ENCODE assay signal across 13 cellular contexts in the genomic region with DNA sequence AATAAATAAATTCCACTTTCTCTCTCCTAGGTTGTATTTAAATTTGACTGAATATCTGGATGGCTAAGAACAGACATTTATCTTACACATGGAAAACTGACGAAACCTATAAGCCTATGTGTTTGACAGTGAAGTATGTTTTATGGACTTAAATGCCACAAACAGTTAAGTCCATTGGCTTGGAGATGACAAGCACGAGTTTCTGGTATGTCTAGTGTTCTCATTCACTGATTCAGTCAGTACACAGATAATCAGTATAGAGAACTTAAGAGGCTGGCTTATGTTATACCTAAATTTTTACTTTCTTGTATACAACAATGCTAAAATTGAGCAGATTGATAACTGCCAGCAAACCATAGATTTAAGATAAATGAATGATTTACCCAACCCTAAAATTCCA. TPM values are rescaled to one million over a fixed set of nuclear protein-coding genes. Genes with fewer than 3 reads are reported as not detected.
DNase-seq lines count a peak whose midpoint lies in the region; ATAC-seq, FAIRE-seq and TF ChIP-seq lines count a peak whose summit lies in the region.
"Had no signal": no experiment of that assay in that cellular context is flagged by ENCODE, and none has a peak within 500 bp of the region (broad histone marks: within the 10 kb centered on the region; RNA-seq: fewer than 3 reads in every experiment).

No MANE protein-coding gene starts in this region.

- ATAC-seq in GM12878, result no peak

- H3K4me1 ChIP-seq in cardiac muscle cell (ENCODE audit: low read depth) (no peaks in the 10 kb centered on the region), right atrium auricular region (no peaks in the 10 kb centered on the region), GM12878 (ENCODE audit: control insufficient read depth, insufficient read depth, low read length) (no peaks in the 10 kb centered on the region)
- H3K4me1 ChIP-seq: Caco-2 had no signal

- DNase-seq in cardiac muscle cell (ENCODE audit: low read depth in 1 of 2, low spot score in 1 of 2) (no peak), right atrium auricular region (ENCODE audit: low spot score) (no peak), GM19239 (ENCODE audit: insufficient read length, low spot score) (no peak), GM12878 (ENCODE audit: low read depth, low spot score) (no peak), NCI-H226 (no peak), dedifferentiated amniotic fluid mesenchymal stem cell (ENCODE audit: extremely low spot score) (no peak)
- DNase-seq: Caco-2; CD8-positive, alpha-beta memory T cell; DND-41; GDM1; GM23248; H7 had no signal

- no peak overlapping the region for H2AFZ ChIP-seq in GM12878 (ENCODE audit: control insufficient read depth, low read depth, low read length)
- H2AFZ ChIP-seq: GM23248 had no signal

- intact Hi-C loops in GM12878 (cut with micrococcal nuclease; ENCODE audit: unreplicated experiment), result loop anchor here (5.0 kb wide), 1 partner anchor 146 kb away; no protein-coding TSS in a partner anchor

- H3K9ac ChIP-seq in GM12878 (ENCODE audit: control insufficient read depth, insufficient read depth, low read length), result no peak overlapping the region
- H3K9ac ChIP-seq: GM23248 had no signal

- H4K20me1 ChIP-seq in GM12878 (ENCODE audit: control insufficient read depth, insufficient read depth), result no peaks in the 10 kb centered on the region

- no peak for TF ChIP-seq POLR2A in GM12878 (IDR thresholded peaks at IDR 0.05; ENCODE audit: low read depth, low read length)

- CTCF ChIA-PET in GM12878 (lab: Yijun Ruan, JAX), result interaction anchor here (1.2 kb wide), 1 partner anchor 184 kb away, joined by 3 read pairs; no protein-coding TSS in a partner anchor

- TF ChIP-seq EP300 in GM12878 (IDR thresholded peaks at IDR 0.05; ENCODE audit: borderline replicate concordance in 1 of 2, control insufficient read depth in 1 of 2, low read depth in 2 of 2, low read length in 2 of 2), result no peak

- TF ChIP-seq CTCF in cardiac muscle cell (IDR thresholded peaks at IDR 0.05; ENCODE audit: low read depth, low read length) (no peak), right atrium auricular region (IDR thresholded peaks at IDR 0.05) (no peak), GM12878 (IDR thresholded peaks at IDR 0.05 in 2 of 3, conservative IDR thresholded peaks at IDR 0.05 in 1 of 3; ENCODE audit: control insufficient read depth in 2 of 3, extremely low read depth in 1 of 3, insufficient read depth in 1 of 3, low read depth in 3 of 3, low read length in 3 of 3) (no peak)

- SMC1A ChIA-PET in GM12878 (lab: Charles Lee; ENCODE audit: uncharacterized antibody, unreplicated experiment), result interaction anchor here (1.0 to 1.2 kb wide), 3 partner anchors 11 to 44 kb away, joined by 3 to 10 read pairs (median 5); no protein-coding TSS in a partner anchor

- RAD21 ChIA-PET in GM12878 (lab: Charles Lee; ENCODE audit: unreplicated experiment), result interaction anchor here (0.6 kb wide), 1 partner anchor 104 kb away, joined by 5 read pairs; no protein-coding TSS in a partner anchor

- H3K79me2 ChIP-seq in GM12878 (ENCODE audit: control insufficient read depth, insufficient read depth, low read length), result no peaks in the 10 kb centered on the region

- H3K27ac ChIP-seq in cardiac muscle cell (peak overlapping the region; percentile 10), right atrium auricular region (no peak overlapping the region), GM12878 (ENCODE audit: control insufficient read depth, insufficient read depth) (no peak overlapping the region)
- H3K27ac ChIP-seq: GM23248, HL-60 had no signal

- no peak for TF ChIP-seq RAD21 in GM12878 (IDR thresholded peaks at IDR 0.05; ENCODE audit: insufficient read depth, low read depth, low read length)

- FAIRE-seq in GM19239 (lab: Jason Lieb, UNC) (peak; percentile 66), GM12878 (lab: Jason Lieb, UNC) (peak; percentile 13)

- no TSS peak for BruUV-seq in GM12878 (replicated peaks; lab: Mats Ljungman, UMichigan)

- H3K9me3 ChIP-seq in cardiac muscle cell (ENCODE audit: low read depth) (no peaks in the 10 kb centered on the region), right atrium auricular region (no peaks in the 10 kb centered on the region), GM12878 (replicated peaks; ENCODE audit: control insufficient read depth, insufficient read depth, low read length) (no peaks in the 10 kb centered on the region)
- H3K9me3 ChIP-seq: Caco-2 had no signal

- H3K4me2 ChIP-seq in GM12878 (ENCODE audit: control insufficient read depth, insufficient read depth), result no peak overlapping the region

- no peaks in the 10 kb centered on the region for H3K27me3 ChIP-seq in cardiac muscle cell
- no peaks in the 10 kb centered on the region for H3K27me3 ChIP-seq in right atrium auricular region
- H3K27me3 ChIP-seq in GM12878 (replicated peaks in 1 of 2; ENCODE audit: control insufficient read depth in 2 of 2, insufficient read depth in 2 of 2, low read length in 1 of 2), result no peaks in the 10 kb centered on the region

- WGBS in GM12878 (ENCODE audit: insufficient coverage, insufficient replicate concordance, low lambda C conversion rate, missing lambda C conversion rate), result 93% methylated on average over 2 of the region's 2 CpGs

- no peak overlapping the region for H3K4me3 ChIP-seq in cardiac muscle cell
- no peak overlapping the region for H3K4me3 ChIP-seq in right atrium auricular region
- H3K4me3 ChIP-seq in GM12878, result no peak overlapping the region
- H3K4me3 ChIP-seq: GM23248 had no signal

- POLR2A ChIA-PET in GM12878 (lab: Charles Lee), result no interaction called here

- in situ Hi-C loops in GM12878 (cut with MboI), result no loop called here

- peaks cover 84% of the 10 kb centered on the region for H3K36me3 ChIP-seq in cardiac muscle cell
- H3K36me3 ChIP-seq in right atrium auricular region, result peaks cover 49% of the 10 kb centered on the region
- H3K36me3 ChIP-seq in GM12878 (ENCODE audit: control insufficient read depth in 2 of 2, insufficient read depth in 2 of 2, low read length in 1 of 2), result peaks cover 2 to 38% of the 10 kb centered on the region in 2 experiments; a peak in 3 of 4 replicates

TF ChIP-seq in GM12878, 131 proteins besides CTCF, POLR2A, EP300 and RAD21:
- TF ChIP-seq BMI1 (IDR thresholded peaks at IDR 0.05; ENCODE audit: borderline replicate concordance), result no peak
- TF ChIP-seq, protein P1, sequence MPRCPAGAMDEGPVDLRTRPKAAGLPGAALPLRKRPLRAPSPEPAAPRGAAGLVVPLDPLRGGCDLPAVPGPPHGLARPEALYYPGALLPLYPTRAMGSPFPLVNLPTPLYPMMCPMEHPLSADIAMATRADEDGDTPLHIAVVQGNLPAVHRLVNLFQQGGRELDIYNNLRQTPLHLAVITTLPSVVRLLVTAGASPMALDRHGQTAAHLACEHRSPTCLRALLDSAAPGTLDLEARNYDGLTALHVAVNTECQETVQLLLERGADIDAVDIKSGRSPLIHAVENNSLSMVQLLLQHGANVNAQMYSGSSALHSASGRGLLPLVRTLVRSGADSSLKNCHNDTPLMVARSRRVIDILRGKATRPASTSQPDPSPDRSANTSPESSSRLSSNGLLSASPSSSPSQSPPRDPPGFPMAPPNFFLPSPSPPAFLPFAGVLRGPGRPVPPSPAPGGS (IDR thresholded peaks at IDR 0.05; ENCODE audit: borderline replicate concordance, insufficient read depth, low read depth, low read length, poor library complexity, severe bottlenecking), result peak; percentile 28

RNA-seq across cellular contexts. Expression of gene SNAPC3, which starts 38.9 kb away (rescaled TPM):
- total RNA-seq in cardiac muscle cell (107 and 147 TPM in 2 replicates), right atrium auricular region (10 to 100 TPM; 14.5 to 23.9 TPM), GM12878 (2014; rRNA removed) (24.2 and 30.1 TPM in 2 replicates), GM12878 (2014; rRNA removed; fragmentation: Illumina TruSeq; extraction: Trizol) (27.8 and 28.4 TPM in 2 replicates), GM12878 (2021) (19.4 and 24.4 TPM in 2 replicates)
- polyA plus RNA-seq in cardiac muscle cell (46.2 and 65.2 TPM in 2 replicates), GM12878 (2011; rRNA removed) (47.4 and 67.3 TPM in 2 replicates), GM12878 (2014; fragmentation: Illumina TruSeq; extraction: Trizol) (30.4 and 37.0 TPM in 2 replicates), GM12878 (2014; fragmentation: Nextera tagmentation; extraction: Ambion mirVana) (1 to 10 TPM; 5.7 to 7.4 TPM), GM12878 (2014; rRNA removed) (17.4 and 22.1 TPM in 2 replicates), GM12878 (2016; fragmentation: Nextera tagmentation; extraction: Ambion mirVana) (10 to 100 TPM; 25.1 to 28.0 TPM)
- 168 and 171 TPM in 2 replicates for total RNA-seq in GM12878 (2013; cell fraction: nucleolus; rRNA removed)
- 7.4 TPM for polyA plus RNA-seq in GM12878 (2011; ENCODE audit: low read depth)
- 19.3 and 26.1 TPM in 2 replicates for polyA plus RNA-seq in GM12878 (2011; cell fraction: cytosol; rRNA removed)
- polyA plus RNA-seq in GM12878 (2011; cell fraction: nucleus; rRNA removed), result 32.3 and 32.8 TPM in 2 replicates
- polyA plus RNA-seq in GM12878 (2012), result 12.3 and 19.6 TPM in 2 replicates
- polyA minus RNA-seq in GM12878 (2011; rRNA and poly(A)+ RNA removed), result 28.0 and 45.0 TPM in 2 replicates
- polyA minus RNA-seq in GM12878 (2011; cell fraction: cytosol; rRNA and poly(A)+ RNA removed), result 9.5 and 12.3 TPM in 2 replicates
- 21.0 and 40.1 TPM in 2 replicates for polyA minus RNA-seq in GM12878 (2011; cell fraction: nucleus; rRNA and poly(A)+ RNA removed)

RNA-seq across cellular contexts. Expression of gene PSIP1, which starts 49.2 kb away (rescaled TPM):
- 41.0 and 77.6 TPM in 2 replicates for total RNA-seq in cardiac muscle cell
- 101 and 130 TPM in 2 replicates for polyA plus RNA-seq in cardiac muscle cell
- 10 to 100 TPM; 21.4 to 21.7 TPM for total RNA-seq in right atrium auricular region
- total RNA-seq in GM12878 (2013; cell fraction: nucleolus; rRNA removed), result 404 and 409 TPM in 2 replicates
- 130 and 159 TPM in 2 replicates for total RNA-seq in GM12878 (2014; rRNA removed)
- 286 and 301 TPM in 2 replicates for total RNA-seq in GM12878 (2014; rRNA removed; fragmentation: Illumina TruSeq; extraction: Trizol)
- total RNA-seq in GM12878 (2021), result 181 and 186 TPM in 2 replicates
- 70.6 TPM for polyA plus RNA-seq in GM12878 (2011; ENCODE audit: low read depth)
- polyA plus RNA-seq in GM12878 (2011; rRNA removed), result 179 and 352 TPM in 2 replicates
- 32.0 and 35.2 TPM in 2 replicates for polyA plus RNA-seq in GM12878 (2011; cell fraction: cytosol; rRNA removed)
- 101 and 128 TPM in 2 replicates for polyA plus RNA-seq in GM12878 (2011; cell fraction: nucleus; rRNA removed)
- polyA plus RNA-seq in GM12878 (2012), result 131 and 157 TPM in 2 replicates
- 295 and 442 TPM in 2 replicates for polyA plus RNA-seq in GM12878 (2014; fragmentation: Illumina TruSeq; extraction: Trizol)
- 100 to 1,000 TPM in 1 of 2 experiments, 10 to 100 TPM in 1; 75.5 to 115 TPM for polyA plus RNA-seq in GM12878 (2014; fragmentation: Nextera tagmentation; extraction: Ambion mirVana)
- 125 and 166 TPM in 2 replicates for polyA plus RNA-seq in GM12878 (2014; rRNA removed)
- polyA plus RNA-seq in GM12878 (2016; fragmentation: Nextera tagmentation; extraction: Ambion mirVana), result 100 to 1,000 TPM; 100 to 299 TPM
- polyA minus RNA-seq in GM12878 (2011; rRNA and poly(A)+ RNA removed), result 45.0 and 60.9 TPM in 2 replicates
- 58.1 and 72.3 TPM in 2 replicates for polyA minus RNA-seq in GM12878 (2011; cell fraction: cytosol; rRNA and poly(A)+ RNA removed)
- polyA minus RNA-seq in GM12878 (2011; cell fraction: nucleus; rRNA and poly(A)+ RNA removed), result 83.1 and 130 TPM in 2 replicates
